ENCODE assay signal across 23 cellular contexts in genomic region chr3:121951291-121951690, GRCh38.
"Had no signal": no experiment of that assay in that cellular context is flagged by ENCODE, and none has a peak within 500 bp of the region (broad histone marks: within the 10 kb centered on the region; RNA-seq: fewer than 3 reads in every experiment).

No MANE protein-coding gene starts in this region.

- H3K4me1 Mint-ChIP-seq: activated CD4-positive, alpha-beta T cell treated with anti-CD3 and anti-CD28 coated beads for 36 hours; memory B cell; stimulated activated effector memory CD8-positive, alpha-beta T cell treated with anti-CD3 and anti-CD28 coated beads, Interleukin-12 subunit alpha, Interleukin-12 subunit beta, amount 100 ng/mL, for 72 hours had no signal

- H3K4me3 Mint-ChIP-seq: activated CD4-positive, alpha-beta T cell treated with anti-CD3 and anti-CD28 coated beads for 36 hours; activated T-helper 1 cell treated with anti-CD3 and anti-CD28 coated beads, Interleukin-12 subunit alpha, Interleukin-12 subunit beta, Interleukin-2, Interleukin-4 antibody, amounts not matched to agents 30 ng/mL and 10 ng/mL and 1 ng/mL, durations not matched to agents 14 hours and 24 hours and 36 hours; memory B cell; naive thymus-derived CD4-positive, alpha-beta T cell; stimulated activated effector memory CD8-positive, alpha-beta T cell treated with anti-CD3 and anti-CD28 coated beads, Interleukin-12 subunit alpha, Interleukin-12 subunit beta, amount 100 ng/mL, for 72 hours; T-helper 2 cell treated with Interferon-gamma antibody and Interleukin-4, amounts not matched to agents 5 μg/mL and 100 μg/mL, for 36 hours; WTC11 had no signal

- H3K27ac Mint-ChIP-seq: activated CD4-positive, alpha-beta T cell treated with anti-CD3 and anti-CD28 coated beads for 36 hours; activated naive CD4-positive, alpha-beta T cell treated with anti-CD3 and anti-CD28 coated beads, Interleukin-2, amount 50 U/mL, for 72 hours; activated T-helper 1 cell treated with anti-CD3 and anti-CD28 coated beads, Interleukin-12 subunit alpha, Interleukin-12 subunit beta, Interleukin-2, Interleukin-4 antibody, amounts not matched to agents 30 ng/mL and 10 ng/mL and 1 ng/mL, durations not matched to agents 14 hours and 24 hours and 36 hours; memory B cell; naive thymus-derived CD4-positive, alpha-beta T cell; stimulated activated effector memory CD8-positive, alpha-beta T cell treated with anti-CD3 and anti-CD28 coated beads, Interleukin-12 subunit alpha, Interleukin-12 subunit beta, amount 100 ng/mL, for 72 hours; T-helper 2 cell treated with Interferon-gamma antibody and Interleukin-4, amounts not matched to agents 5 μg/mL and 100 μg/mL, for 36 hours; WTC11 had no signal

- H3K4me3 ChIP-seq: adrenal gland, cardiac muscle cell, esophagus squamous epithelium, stomach, vagina had no signal

- H3K9me3 ChIP-seq: esophagus squamous epithelium, vagina had no signal

- H3K36me3 Mint-ChIP-seq: stimulated activated effector memory CD8-positive, alpha-beta T cell treated with anti-CD3 and anti-CD28 coated beads, Interleukin-12 subunit alpha, Interleukin-12 subunit beta, amount 100 ng/mL, for 72 hours had no signal

- H3K4me1 ChIP-seq: esophagus squamous epithelium, stomach, vagina had no signal

- H3K27me3 ChIP-seq: adrenal gland, cardiac muscle cell, esophagus squamous epithelium, stomach, vagina had no signal

- H3K36me3 ChIP-seq: adrenal gland, cardiac muscle cell, esophagus squamous epithelium, stomach, vagina had no signal

- H3K27ac ChIP-seq: adrenal gland, cardiac muscle cell, esophagus squamous epithelium, stomach, vagina had no signal

- ATAC-seq: activated CD4-positive, alpha-beta T cell treated with anti-CD3 and anti-CD28 coated beads for 36 hours; activated naive CD4-positive, alpha-beta T cell treated with anti-CD3 and anti-CD28 coated beads, Interleukin-2, amount 50 U/mL, for 72 hours; naive thymus-derived CD4-positive, alpha-beta T cell; stimulated activated effector memory CD8-positive, alpha-beta T cell treated with anti-CD3 and anti-CD28 coated beads, Interleukin-12 subunit alpha, Interleukin-12 subunit beta, amount 100 ng/mL, for 72 hours; WTC11 had no signal

- H3K27me3 Mint-ChIP-seq: activated CD4-positive, alpha-beta T cell treated with anti-CD3 and anti-CD28 coated beads for 36 hours; memory B cell had no signal

- DNase-seq: activated CD4-positive, alpha-beta T cell treated with anti-CD3 and anti-CD28 coated beads for 36 hours; activated CD4-positive, alpha-beta T cell treated with anti-CD3 and anti-CD28 coated beads, Interleukin-2, amount 50 U/mL, for 48 hours; activated gamma-delta T cell treated with Interleukin-2 at 50 U/mL for 16 hours; activated T-cell treated with anti-CD3 and anti-CD28 coated beads for 4 hours; adrenal gland; dermis blood vessel endothelial cell; effector memory CD4-positive, alpha-beta T cell; esophagus squamous epithelium; foreskin fibroblast; hippocampal formation; naive thymus-derived CD4-positive, alpha-beta T cell; stimulated activated CD4-positive, alpha-beta T cell treated with anti-CD3 and anti-CD28 coated beads, Interleukin-15, amount 100 ng/mL, for 24 hours; stimulated activated CD4-positive, alpha-beta T cell treated with anti-CD3 and anti-CD28 coated beads, Interleukin-4, amount 100 ng/mL, for 24 hours; stomach; trophoblast cell had no signal
